In the genomic region with DNA sequence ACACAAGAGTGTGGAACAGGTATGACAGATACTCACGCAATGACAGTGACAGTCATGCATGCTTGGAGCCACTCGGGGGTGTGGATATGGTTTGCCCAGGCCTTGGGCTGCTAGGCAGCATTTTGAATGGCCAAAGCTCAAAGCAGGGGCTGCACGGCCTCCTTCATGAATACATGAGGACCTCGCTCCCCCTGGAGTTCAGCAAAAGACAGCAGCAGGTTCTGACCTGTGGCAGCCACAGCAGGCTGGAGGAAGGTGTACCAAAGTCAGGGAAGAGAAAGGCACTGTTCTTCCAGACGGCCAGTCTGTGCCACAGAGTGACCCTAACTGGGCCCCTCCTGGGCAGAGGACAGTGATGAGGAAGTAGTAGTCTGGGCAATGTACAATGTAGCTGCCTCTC, we compare ENCODE assay signal across 1 cellular context.
TF ChIP-seq lines count a peak whose summit lies in the region.

No MANE protein-coding gene starts in this region.

TF ChIP-seq in endothelial cell of umbilical vein, 7 proteins besides CTCF, POLR2A, EP300 and RAD21:
- no peak for TF ChIP-seq EZH2 (IDR thresholded peaks at IDR 0.05; ENCODE audit: borderline replicate concordance, low read depth, low read length, severe bottlenecking)
- TF ChIP-seq JUN (IDR thresholded peaks at IDR 0.05; ENCODE audit: borderline replicate concordance, insufficient read depth, insufficient read length, low read depth) = no peak
- TF ChIP-seq FOS (IDR thresholded peaks at IDR 0.05; ENCODE audit: borderline replicate concordance, insufficient read depth, low read length) = no peak
- no peak for TF ChIP-seq POLR2AphosphoS5 (IDR thresholded peaks at IDR 0.05; ENCODE audit: insufficient read depth, low read depth, low read length)
- TF ChIP-seq MYC (IDR thresholded peaks at IDR 0.05; ENCODE audit: low read depth, low read length) = no peak
- TF ChIP-seq, protein P1, sequence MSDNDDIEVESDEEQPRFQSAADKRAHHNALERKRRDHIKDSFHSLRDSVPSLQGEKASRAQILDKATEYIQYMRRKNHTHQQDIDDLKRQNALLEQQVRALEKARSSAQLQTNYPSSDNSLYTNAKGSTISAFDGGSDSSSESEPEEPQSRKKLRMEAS (IDR thresholded peaks at IDR 0.05; ENCODE audit: insufficient read depth, insufficient read length) = no peak
- no peak for TF ChIP-seq GATA2 (IDR thresholded peaks at IDR 0.05; ENCODE audit: insufficient read depth, insufficient read length, low read depth, low read length)
